In the genomic region with DNA sequence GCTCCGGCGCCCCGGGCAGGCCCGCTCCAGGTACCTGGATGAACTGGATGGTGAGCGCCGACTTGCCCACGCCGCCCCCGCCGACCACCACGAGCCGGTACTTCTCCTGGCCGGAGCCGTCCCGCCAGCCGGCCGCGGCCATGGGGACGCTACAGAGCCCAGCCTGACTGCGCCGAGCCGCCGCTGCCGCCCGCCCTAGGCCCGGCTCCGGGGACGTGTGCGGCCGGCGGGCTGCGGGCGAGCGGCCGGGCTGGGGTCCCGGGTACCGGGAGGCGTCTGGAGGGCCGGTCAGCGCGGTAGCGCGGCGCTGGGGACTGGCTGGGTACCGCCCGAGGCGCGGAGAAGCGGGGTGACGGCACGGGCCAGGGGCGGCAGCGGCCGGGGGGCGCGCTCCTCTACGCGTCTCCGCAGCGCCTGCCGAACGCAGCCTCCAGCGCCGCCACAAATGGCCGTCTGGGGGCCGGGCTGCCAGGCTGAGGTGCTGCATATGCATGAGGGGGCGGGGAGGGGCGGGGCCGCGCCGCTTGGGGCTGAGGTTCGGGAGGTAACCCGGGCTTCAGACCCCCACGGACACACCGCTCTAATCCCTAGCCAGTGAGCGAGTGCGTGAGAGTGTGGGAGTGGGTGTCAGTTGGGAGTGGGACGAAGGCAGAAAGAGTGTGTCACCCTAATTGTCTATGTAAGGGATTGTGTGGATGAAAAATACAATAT, we compare ENCODE assay signal across 8 cellular contexts. TPM values are rescaled to one million over a fixed set of nuclear protein-coding genes. Genes with fewer than 3 reads are reported as not detected.
DNase-seq lines count a peak whose midpoint lies in the region; ATAC-seq and TF ChIP-seq lines count a peak whose summit lies in the region.

TSS of gene RRAS2 (minus strand) at position 455 of the 711 bp plus-strand sequence. CDS start at position 142, 313 bp downstream.

- 0% methylated on average over 7 to 78 of the region's 78 CpGs for WGBS in endodermal cell (ENCODE audit: insufficient coverage in 1 of 2, insufficient read length in 1 of 2), 2 experiments

- H3K27ac ChIP-seq in endodermal cell (ENCODE audit: low read depth, low read length): peak within 1 kb of the TSS; percentile 80

- H3K4me1 ChIP-seq in endodermal cell (ENCODE audit: control insufficient read depth, insufficient read depth, low read length): no peaks in the 10 kb centered on the region

- H3K9me3 Mint-ChIP-seq in endodermal cell: no peaks in the 10 kb centered on the region

- no peaks in the 10 kb centered on the region for H3K27me3 ChIP-seq in endodermal cell (ENCODE audit: control insufficient read depth, insufficient read depth, low read length, poor library complexity, severe bottlenecking)

- no peaks in the 10 kb centered on the region for H3K36me3 ChIP-seq in endodermal cell (ENCODE audit: control insufficient read depth, insufficient read depth, low read length)

- peak within 1 kb of the TSS; percentile 99 for H3K27ac Mint-ChIP-seq in endodermal cell

- no peak for TF ChIP-seq CTCF in endodermal cell (conservative IDR thresholded peaks at IDR 0.05)

- peaks cover 18% of the 10 kb centered on the region for H3K4me1 Mint-ChIP-seq in endodermal cell

- H3K9ac ChIP-seq in endodermal cell (ENCODE audit: extremely low read depth, low read length, poor library complexity, severe bottlenecking): peak within 1 kb of the TSS; percentile 94

- DNase-seq in ACHN (peak; percentile 76), NCI-H748 (lab: John Stamatoyannopoulos, UW; ENCODE audit: unreplicated experiment) (peak; percentile 84), endodermal cell (peak; percentile 95), midbrain (lab: John Stamatoyannopoulos, UW) (peak; percentile 62)
- DNase-seq in activated CD8-positive, alpha-beta memory T cell treated with anti-CD3 and anti-CD28 coated beads for 48 hours (ENCODE audit: low read depth in 2 of 3, low spot score in 2 of 3): peak; percentile 48 to 58 (median 53)
- DNase-seq in stimulated activated CD8-positive, alpha-beta memory T cell treated with anti-CD3 and anti-CD28 coated beads, Interleukin-2, amount 100 ng/mL, for 1 hour (ENCODE audit: low read depth in 2 of 2): peak; percentile 49 to 67

- peak within 1 kb of the TSS; percentile 95 for H3K4me3 Mint-ChIP-seq in endodermal cell

- ATAC-seq in GM18520 (IDR thresholded peaks at IDR 0.05; ENCODE audit: unreplicated experiment) (peak; percentile 89), HG03045 (IDR thresholded peaks at IDR 0.05; ENCODE audit: unreplicated experiment) (peak; percentile 92)

- peaks cover 12% of the 10 kb centered on the region for H3K36me3 Mint-ChIP-seq in endodermal cell (ENCODE audit: low read depth)

- peak within 1 kb of the TSS; percentile 90 for H3K4me3 ChIP-seq in endodermal cell (ENCODE audit: low read length)

- in situ Hi-C loops in ACHN (cut with HindIII; ENCODE audit: low pct_ligation_motif_present, low pct_unique_long_range_greater_than_20kb, low sequenced_read_pairs): no loop called here

- H3K9me3 ChIP-seq in endodermal cell (ENCODE audit: control insufficient read depth, low read length): no peaks in the 10 kb centered on the region

- peaks cover 7% of the 10 kb centered on the region for H3K27me3 Mint-ChIP-seq in endodermal cell (ENCODE audit: insufficient read depth)

RNA-seq across cellular contexts. Expression of gene RRAS2, which starts in this region (rescaled TPM):
- 10 to 100 TPM; 75.1 to 99.7 TPM for total RNA-seq in endodermal cell
- 48.4 TPM for polyA plus RNA-seq in endodermal cell (2013, experiment 1 of 2)
- polyA plus RNA-seq in endodermal cell (2013, experiment 2 of 2): 43.3 TPM

Comparison
In these comparisons a context has a peak if more than half of its experiments do, and no peak if none do; other contexts are left out.
1. Peak in every context shown above with its lines: DNase-seq, ATAC-seq, H3K4me3 ChIP-seq and H3K27ac ChIP-seq.